8 cellular contexts compared by ENCODE assay signal in genomic region chr6:121055572-121056163, GRCh38.
DNase-seq lines count a peak whose midpoint lies in the region; ATAC-seq and TF ChIP-seq lines count a peak whose summit lies in the region.

No MANE protein-coding gene starts in this region.

- WGBS in smooth muscle cell (ENCODE audit: low lambda C conversion rate), result 28% methylated on average over 4 of the region's 4 CpGs

- in situ Hi-C loops in GM13976 (cut with MboI; ENCODE audit: low sequenced_read_pairs, unreplicated experiment), result loop anchor here (25.0 kb wide), 1 partner anchor 257 kb away; no protein-coding TSS in a partner anchor

- H3K4me3 ChIP-seq in AG10803 (ENCODE audit: low read length), result no peak overlapping the region
- no peak overlapping the region for H3K4me3 ChIP-seq in WERI-Rb-1 (ENCODE audit: low read depth, low read length)
- H3K4me3 ChIP-seq in smooth muscle cell, result no peak overlapping the region

- H3K4me1 ChIP-seq in smooth muscle cell (ENCODE audit: low read depth), result no peaks in the 10 kb centered on the region

- no peaks in the 10 kb centered on the region for H3K79me2 ChIP-seq in smooth muscle cell (ENCODE audit: low read depth)

- H3K36me3 ChIP-seq in WERI-Rb-1 (no peaks in the 10 kb centered on the region), smooth muscle cell (ENCODE audit: low read depth) (no peaks in the 10 kb centered on the region)

- H3K27ac ChIP-seq in WERI-Rb-1 (no peak overlapping the region), smooth muscle cell (ENCODE audit: low read depth) (no peak overlapping the region)

- TF ChIP-seq CTCF in AG10803 (conservative IDR thresholded peaks at IDR 0.05; ENCODE audit: low read length), result peak; percentile 83
- TF ChIP-seq CTCF in GM13976 (IDR thresholded peaks at IDR 0.05; ENCODE audit: borderline replicate concordance, control extremely low read depth, extremely low read depth, insufficient read depth, missing control alignments), result peak; percentile 44
- peak; percentile 54; the same call in 1 of the 2 replicates for TF ChIP-seq CTCF in WERI-Rb-1 (IDR thresholded peaks at IDR 0.05; ENCODE audit: low read depth, low read length)
- peak; percentile 75 for TF ChIP-seq CTCF in smooth muscle cell (IDR thresholded peaks at IDR 0.05; ENCODE audit: borderline replicate concordance, insufficient read depth, poor library complexity, severe bottlenecking)

- no peaks in the 10 kb centered on the region for H4K20me1 ChIP-seq in smooth muscle cell (ENCODE audit: low read depth)

- H2AFZ ChIP-seq in smooth muscle cell (ENCODE audit: low read depth), result no peak overlapping the region

- H3K4me2 ChIP-seq in smooth muscle cell, result no peak overlapping the region

- no peaks in the 10 kb centered on the region for H3F3A ChIP-seq in smooth muscle cell (ENCODE audit: low read depth)

- H3K9me3 ChIP-seq in WERI-Rb-1 (ENCODE audit: severe bottlenecking) (no peaks in the 10 kb centered on the region), smooth muscle cell (replicated peaks; ENCODE audit: low read depth) (no peaks in the 10 kb centered on the region)

- peak; percentile 64 for ATAC-seq in HG02763 (IDR thresholded peaks at IDR 0.05; ENCODE audit: unreplicated experiment)
- peak; percentile 67 for ATAC-seq in left ventricle myocardium superior

- intact Hi-C loops in left ventricle myocardium superior (cut with micrococcal nuclease), result no loop called here

- DNase-seq in AG10803 (ENCODE audit: low read depth) (peak; percentile 50), GM13976 (ENCODE audit: low spot score) (peak; percentile 16), NCI-H1417 treated with DMSO at 0.1 percent for 48 hours (lab: John Stamatoyannopoulos, UW) (peak; percentile 5), WERI-Rb-1 (no peak), left ventricle myocardium superior (no peak), smooth muscle cell (lab: John Stamatoyannopoulos, UW; ENCODE audit: unreplicated experiment) (no peak)
- DNase-seq in stimulated activated CD4-positive, alpha-beta T cell treated with anti-CD3 and anti-CD28 coated beads, Interleukin-4, amount 100 ng/mL, for 24 hours, result no peak

- H3K9ac ChIP-seq in smooth muscle cell (ENCODE audit: low read depth), result no peak overlapping the region

- no peaks in the 10 kb centered on the region for H3K27me3 ChIP-seq in WERI-Rb-1 (ENCODE audit: insufficient read depth, low read depth, severe bottlenecking)
- no peaks in the 10 kb centered on the region for H3K27me3 ChIP-seq in smooth muscle cell (ENCODE audit: low read depth)

Comparison
In these comparisons a context has a peak if more than half of its experiments do, and no peak if none do; other contexts are left out.
1. DNase-seq: peak in AG10803 (single experiment), GM13976 (single experiment) and NCI-H1417 treated with DMSO at 0.1 percent for 48 hours (single experiment); none in WERI-Rb-1 (single experiment), left ventricle myocardium superior (single experiment), smooth muscle cell (single experiment) and stimulated activated CD4-positive, alpha-beta T cell treated with anti-CD3 and anti-CD28 coated beads, Interleukin-4, amount 100 ng/mL, for 24 hours (single experiment).
2. Peak in every context shown above with its lines, with median percentiles within 50 percentile points of each other: CTCF ChIP-seq.